Comparison of ENCODE assay signal across 8 cellular contexts in the genomic region with DNA sequence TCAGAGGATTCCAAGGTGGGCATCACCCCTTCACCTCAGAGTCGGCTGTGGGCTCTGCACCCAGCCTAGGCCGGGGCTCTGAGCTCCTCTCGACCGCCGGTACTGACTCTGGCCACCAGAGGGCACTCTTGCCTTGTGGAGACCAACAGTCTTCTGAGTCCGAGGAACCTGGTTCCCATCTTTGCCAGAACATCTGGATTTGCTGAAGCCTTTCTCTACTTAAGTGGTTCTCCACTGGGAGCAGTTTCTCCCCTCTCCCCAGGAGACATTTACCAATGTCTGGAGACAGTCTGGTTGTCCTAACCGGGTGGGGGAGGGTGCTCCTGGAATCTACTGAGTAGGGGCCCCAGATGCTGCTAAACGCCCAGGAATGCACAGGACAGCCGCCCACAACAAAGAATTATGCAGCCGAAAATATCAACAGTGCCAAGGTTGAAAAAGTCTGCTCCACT.
DNase-seq lines count a peak whose midpoint lies in the region; ATAC-seq and TF ChIP-seq lines count a peak whose summit lies in the region.

No MANE protein-coding gene starts in this region.

- no peaks in the 10 kb centered on the region for H3K36me3 ChIP-seq in WERI-Rb-1

- CTCF ChIA-PET in AG04449 (lab: Yijun Ruan, JAX), result interaction anchor here (0.6 to 8.8 kb wide), 43 partner anchors 9 to 391 kb away, joined by 3 to 478 read pairs (median 5); a partner anchor contains a TSS

- no peak for ATAC-seq in GM18520 (IDR thresholded peaks at IDR 0.05; ENCODE audit: unreplicated experiment)

- POLR2A ChIA-PET in AG04449 (lab: Yijun Ruan, JAX), result interaction anchor here (1.0 to 1.4 kb wide), 3 partner anchors 16 to 66 kb away, joined by 3 to 11 read pairs (median 3); no protein-coding TSS in a partner anchor

- H3K9me3 ChIP-seq in WERI-Rb-1 (ENCODE audit: severe bottlenecking), result no peaks in the 10 kb centered on the region

- no peak overlapping the region for H3K27ac ChIP-seq in WERI-Rb-1

- H3K4me3 ChIP-seq in AG04449 (ENCODE audit: low read depth, low read length) (no peak overlapping the region), WERI-Rb-1 (ENCODE audit: low read depth, low read length) (no peak overlapping the region)

- H3K27me3 ChIP-seq in WERI-Rb-1 (ENCODE audit: insufficient read depth, low read depth, severe bottlenecking), result peaks cover 12% of the 10 kb centered on the region

- DNase-seq in AG04449 (ENCODE audit: low read depth, low spot score) (peak; percentile 60), GM19238 (ENCODE audit: insufficient read length, low spot score) (peak; percentile 79), NCI-H2171 (lab: John Stamatoyannopoulos, UW) (peak; percentile 57), WERI-Rb-1 (peak; percentile 92), brain pericyte (ENCODE audit: low read depth, low spot score) (peak; percentile 42), iPS-NIHi7 (ENCODE audit: extremely low spot score) (peak; percentile 93)
- peak; percentile 74 to 89 for DNase-seq in stimulated activated CD4-positive, alpha-beta T cell treated with anti-CD3 and anti-CD28 coated beads, Interleukin-12 subunit alpha, Interleukin-12 subunit beta, amount 100 ng/mL, for 24 hours (ENCODE audit: low read depth in 2 of 2)

- TF ChIP-seq CTCF in AG04449 (IDR thresholded peaks at IDR 0.05; ENCODE audit: insufficient read depth, low read length, missing control alignments) (peak; percentile 93), WERI-Rb-1 (IDR thresholded peaks at IDR 0.05; ENCODE audit: low read depth, low read length) (peak; percentile 99)

Comparison
In these comparisons a context has a peak if more than half of its experiments do, and no peak if none do; other contexts are left out.
1. DNase-seq: peak in every context shown above with its lines; median percentile 93 in iPS-NIHi7; 92 in WERI-Rb-1; 82 in stimulated activated CD4-positive, alpha-beta T cell treated with anti-CD3 and anti-CD28 coated beads, Interleukin-12 subunit alpha, Interleukin-12 subunit beta, amount 100 ng/mL, for 24 hours; 79 in GM19238; 60 in AG04449; 57 in NCI-H2171; 42 in brain pericyte.